1 cellular context compared by ENCODE assay signal in genomic region chr19:5351731-5352228, GRCh38.
TF ChIP-seq lines count a peak whose summit lies in the region.

No MANE protein-coding gene starts in this region.

TF ChIP-seq in HCT116, 20 proteins besides CTCF, POLR2A, EP300 and RAD21 (continued from another document):
- TF ChIP-seq, protein P1, sequence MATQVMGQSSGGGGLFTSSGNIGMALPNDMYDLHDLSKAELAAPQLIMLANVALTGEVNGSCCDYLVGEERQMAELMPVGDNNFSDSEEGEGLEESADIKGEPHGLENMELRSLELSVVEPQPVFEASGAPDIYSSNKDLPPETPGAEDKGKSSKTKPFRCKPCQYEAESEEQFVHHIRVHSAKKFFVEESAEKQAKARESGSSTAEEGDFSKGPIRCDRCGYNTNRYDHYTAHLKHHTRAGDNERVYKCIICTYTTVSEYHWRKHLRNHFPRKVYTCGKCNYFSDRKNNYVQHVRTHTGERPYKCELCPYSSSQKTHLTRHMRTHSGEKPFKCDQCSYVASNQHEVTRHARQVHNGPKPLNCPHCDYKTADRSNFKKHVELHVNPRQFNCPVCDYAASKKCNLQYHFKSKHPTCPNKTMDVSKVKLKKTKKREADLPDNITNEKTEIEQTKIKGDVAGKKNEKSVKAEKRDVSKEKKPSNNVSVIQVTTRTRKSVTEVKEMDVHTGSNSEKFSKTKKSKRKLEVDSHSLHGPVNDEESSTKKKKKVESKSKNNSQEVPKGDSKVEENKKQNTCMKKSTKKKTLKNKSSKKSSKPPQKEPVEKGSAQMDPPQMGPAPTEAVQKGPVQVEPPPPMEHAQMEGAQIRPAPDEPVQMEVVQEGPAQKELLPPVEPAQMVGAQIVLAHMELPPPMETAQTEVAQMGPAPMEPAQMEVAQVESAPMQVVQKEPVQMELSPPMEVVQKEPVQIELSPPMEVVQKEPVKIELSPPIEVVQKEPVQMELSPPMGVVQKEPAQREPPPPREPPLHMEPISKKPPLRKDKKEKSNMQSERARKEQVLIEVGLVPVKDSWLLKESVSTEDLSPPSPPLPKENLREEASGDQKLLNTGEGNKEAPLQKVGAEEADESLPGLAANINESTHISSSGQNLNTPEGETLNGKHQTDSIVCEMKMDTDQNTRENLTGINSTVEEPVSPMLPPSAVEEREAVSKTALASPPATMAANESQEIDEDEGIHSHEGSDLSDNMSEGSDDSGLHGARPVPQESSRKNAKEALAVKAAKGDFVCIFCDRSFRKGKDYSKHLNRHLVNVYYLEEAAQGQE (IDR thresholded peaks at IDR 0.05; ENCODE audit: low read depth), result no peak
- no peak for TF ChIP-seq YY1 (IDR thresholded peaks at IDR 0.05; ENCODE audit: extremely low read depth, insufficient replicate concordance, low read depth, low read length)
- no peak for TF ChIP-seq SP1 (IDR thresholded peaks at IDR 0.05; ENCODE audit: low read depth)
- TF ChIP-seq EZH2 (IDR thresholded peaks at IDR 0.05), result no peak
- no peak for TF ChIP-seq SRF (IDR thresholded peaks at IDR 0.05; ENCODE audit: low read depth)
- TF ChIP-seq FOSL1 (IDR thresholded peaks at IDR 0.05; ENCODE audit: low read depth), result no peak
- TF ChIP-seq CEBPB (IDR thresholded peaks at IDR 0.05; ENCODE audit: low read depth), result no peak
- no peak for TF ChIP-seq MAX (IDR thresholded peaks at IDR 0.05)
- no peak for TF ChIP-seq JUND (IDR thresholded peaks at IDR 0.05)
- TF ChIP-seq ZBTB33 (IDR thresholded peaks at IDR 0.05; ENCODE audit: extremely low read depth, insufficient replicate concordance, low read length), result no peak
- TF ChIP-seq CBX3 (IDR thresholded peaks at IDR 0.05; ENCODE audit: low read depth), result no peak
- TF ChIP-seq ZNF274 (IDR thresholded peaks at IDR 0.05; ENCODE audit: low read depth, low read length), result no peak
- no peak for TF ChIP-seq POLR2AphosphoS5 (IDR thresholded peaks at IDR 0.05; ENCODE audit: low read depth, low read length)
- no peak for TF ChIP-seq SIN3A (IDR thresholded peaks at IDR 0.05; ENCODE audit: low read depth)
- no peak for TF ChIP-seq EZH2phosphoT487 (IDR thresholded peaks at IDR 0.05; ENCODE audit: borderline replicate concordance)
- TF ChIP-seq, protein P2, sequence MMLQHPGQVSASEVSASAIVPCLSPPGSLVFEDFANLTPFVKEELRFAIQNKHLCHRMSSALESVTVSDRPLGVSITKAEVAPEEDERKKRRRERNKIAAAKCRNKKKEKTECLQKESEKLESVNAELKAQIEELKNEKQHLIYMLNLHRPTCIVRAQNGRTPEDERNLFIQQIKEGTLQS (IDR thresholded peaks at IDR 0.05), result no peak
- TF ChIP-seq ELF1 (IDR thresholded peaks at IDR 0.05; ENCODE audit: borderline replicate concordance, low read depth), result no peak
